Comparison of ENCODE assay signal across 1 cellular context in genomic region chr18:32096936-32097335, GRCh38.
TF ChIP-seq lines count a peak whose summit lies in the region.

No MANE protein-coding gene starts in this region.

TF ChIP-seq in HepG2, 621 proteins besides CTCF, POLR2A, EP300 and RAD21:
- TF ChIP-seq ATRX (CRISPR knock-in tag; IDR thresholded peaks at IDR 0.05; ENCODE audit: borderline replicate concordance) (no peak), HES4 (CRISPR knock-in tag; IDR thresholded peaks at IDR 0.05; ENCODE audit: borderline replicate concordance) (no peak), ZFP36L2 (CRISPR knock-in tag; IDR thresholded peaks at IDR 0.05) (no peak), ZNF737 (CRISPR knock-in tag; IDR thresholded peaks at IDR 0.05; ENCODE audit: borderline replicate concordance) (no peak), GMEB1 (CRISPR knock-in tag; IDR thresholded peaks at IDR 0.05; ENCODE audit: borderline replicate concordance) (no peak), SP1 (IDR thresholded peaks at IDR 0.05) (no peak), SP1 (CRISPR knock-in tag; IDR thresholded peaks at IDR 0.05) (no peak), HOMEZ (CRISPR knock-in tag; IDR thresholded peaks at IDR 0.05; ENCODE audit: low read depth) (no peak), HNRNPH1 (optimal IDR thresholded peaks at IDR 0.05; ENCODE audit: low read depth, low read length) (no peak), ZNF451 (CRISPR knock-in tag; IDR thresholded peaks at IDR 0.05) (no peak)
